24 cellular contexts compared by ENCODE assay signal in genomic region chr10:63474488-63474887, GRCh38.
"Had no signal": no experiment of that assay in that cellular context is flagged by ENCODE, and none has a peak within 500 bp of the region (broad histone marks: within the 10 kb centered on the region; RNA-seq: fewer than 3 reads in every experiment).

No MANE protein-coding gene starts in this region.

- DNase-seq: islet precursor cell; left ventricle myocardium inferior; midbrain; mucosa of descending colon; naive thymus-derived CD4-positive, alpha-beta T cell; nucleus accumbens; stimulated activated CD4-positive, alpha-beta T cell treated with anti-CD3 and anti-CD28 coated beads, Interleukin-12 subunit alpha, Interleukin-12 subunit beta, amount 100 ng/mL, for 4 hours; stimulated activated CD4-positive, alpha-beta T cell treated with anti-CD3 and anti-CD28 coated beads, Interleukin-15, amount 100 ng/mL, for 24 hours; stimulated activated CD4-positive, alpha-beta T cell treated with anti-CD3 and anti-CD28 coated beads, Interleukin-2, amount 100 ng/mL, for 24 hours; stimulated activated CD4-positive, alpha-beta T cell treated with anti-CD3 and anti-CD28 coated beads, Interleukin-4, amount 100 ng/mL, for 1 hour; stimulated activated naive B cell treated with anti-CD40 and anti-IgM and Interleukin-4, amounts not matched to agents 10 μg/mL and 1 μg/mL and 100 μg/mL, for 72 hours; stimulated activated naive CD8-positive, alpha-beta T cell treated with anti-CD3 and anti-CD28 coated beads, Interleukin-15, Interleukin-2, amounts not matched to agents 100 U/mL and 50 U/mL, for 24 hours; stomach; testis; thyroid gland; uterus had no signal

- H3K36me3 Mint-ChIP-seq: natural killer cell treated with Interleukin-12 subunit alpha and Interleukin-12 subunit beta and Interleukin-15 and Interleukin-18, amount 100 ng/mL, for 72 hours had no signal

- H2AFZ ChIP-seq: hepatocyte, parathyroid adenoma had no signal

- H3K27me3 ChIP-seq: hepatocyte, right atrium auricular region, stomach, testis, thyroid gland, uterus had no signal

- H3K36me3 ChIP-seq: left ventricle myocardium inferior, right atrium auricular region, stomach, thyroid gland, uterus had no signal

- H3K4me3 Mint-ChIP-seq: naive thymus-derived CD4-positive, alpha-beta T cell; natural killer cell treated with Interleukin-12 subunit alpha and Interleukin-12 subunit beta and Interleukin-15 and Interleukin-18, amount 100 ng/mL, for 72 hours; stimulated activated naive B cell treated with anti-CD40 and anti-IgM and Interleukin-4, amounts not matched to agents 10 μg/mL and 1 μg/mL and 100 μg/mL, for 72 hours; type B pancreatic cell had no signal

- ATAC-seq: mucosa of descending colon; naive thymus-derived CD4-positive, alpha-beta T cell; natural killer cell treated with Interleukin-12 subunit alpha and Interleukin-12 subunit beta and Interleukin-15 and Interleukin-18, amount 100 ng/mL, for 72 hours; sciatic nerve; stimulated activated naive B cell treated with anti-CD40 and anti-IgM and Interleukin-4, amounts not matched to agents 10 μg/mL and 1 μg/mL and 100 μg/mL, for 72 hours; stimulated activated naive CD8-positive, alpha-beta T cell treated with anti-CD3 and anti-CD28 coated beads, Interleukin-15, Interleukin-2, amounts not matched to agents 100 U/mL and 50 U/mL, for 24 hours had no signal

- H3K27me3 Mint-ChIP-seq: naive thymus-derived CD4-positive, alpha-beta T cell; natural killer cell treated with Interleukin-12 subunit alpha and Interleukin-12 subunit beta and Interleukin-15 and Interleukin-18, amount 100 ng/mL, for 72 hours; stimulated activated naive B cell treated with anti-CD40 and anti-IgM and Interleukin-4, amounts not matched to agents 10 μg/mL and 1 μg/mL and 100 μg/mL, for 72 hours; type B pancreatic cell had no signal

- H3K4me1 ChIP-seq: right atrium auricular region, testis, uterus had no signal

- H3K4me2 ChIP-seq: hepatocyte had no signal

- H3K4me3 ChIP-seq: hepatocyte, left ventricle myocardium inferior, lung, mucosa of descending colon, right atrium auricular region, skin epidermis, stomach, testis, thyroid gland, uterus had no signal

- H3K9me3 ChIP-seq: left ventricle myocardium inferior, mucosa of descending colon, right atrium auricular region, stomach, testis, thyroid gland, uterus had no signal

- H3K27ac ChIP-seq: hepatocyte, left ventricle myocardium inferior, parathyroid adenoma, right atrium auricular region, skin epidermis, stomach, testis, thyroid gland, uterus had no signal

- H3K9me3 Mint-ChIP-seq: natural killer cell treated with Interleukin-12 subunit alpha and Interleukin-12 subunit beta and Interleukin-15 and Interleukin-18, amount 100 ng/mL, for 72 hours; stimulated activated naive B cell treated with anti-CD40 and anti-IgM and Interleukin-4, amounts not matched to agents 10 μg/mL and 1 μg/mL and 100 μg/mL, for 72 hours had no signal

- H3K9ac ChIP-seq: parathyroid adenoma had no signal

- H3K27ac Mint-ChIP-seq: natural killer cell treated with Interleukin-12 subunit alpha and Interleukin-12 subunit beta and Interleukin-15 and Interleukin-18, amount 100 ng/mL, for 72 hours; stimulated activated naive B cell treated with anti-CD40 and anti-IgM and Interleukin-4, amounts not matched to agents 10 μg/mL and 1 μg/mL and 100 μg/mL, for 72 hours; type B pancreatic cell had no signal
